In genomic region chr12:46959484-46959883, GRCh38 we compare ENCODE assay signal across 13 cellular contexts.
DNase-seq lines count a peak whose midpoint lies in the region; ATAC-seq and TF ChIP-seq lines count a peak whose summit lies in the region.
"Had no signal": no experiment of that assay in that cellular context is flagged by ENCODE, and none has a peak within 500 bp of the region (broad histone marks: within the 10 kb centered on the region; RNA-seq: fewer than 3 reads in every experiment).

No MANE protein-coding gene starts in this region.

- H3K9me3 Mint-ChIP-seq in activated CD4-positive, alpha-beta T cell treated with anti-CD3 and anti-CD28 coated beads, Interleukin-2, amount 10 ng/mL, durations not matched to agents 7 days and 5 days: no peaks in the 10 kb centered on the region

- H3K4me1 ChIP-seq in HCT116 (ENCODE audit: control insufficient read depth in 1 of 2, insufficient read depth in 2 of 2, low read length in 2 of 2): peaks cover 10 to 30% of the 10 kb centered on the region in 2 experiments
- peaks cover 40% of the 10 kb centered on the region for H3K4me1 ChIP-seq in PC-9 (replicated peaks; ENCODE audit: insufficient read depth)
- peaks cover 4% of the 10 kb centered on the region for H3K4me1 ChIP-seq in fibroblast of lung (ENCODE audit: control insufficient read depth, extremely low read depth, insufficient read depth, low read length)
- peaks cover 27% of the 10 kb centered on the region for H3K4me1 ChIP-seq in skeletal muscle satellite cell (ENCODE audit: control insufficient read depth, insufficient read depth, low read length)

- H3K27ac ChIP-seq in HCT116 (ENCODE audit: low read depth, low read length): no peak overlapping the region
- H3K27ac ChIP-seq in PC-9: peak overlapping the region; percentile 62
- H3K27ac ChIP-seq in fibroblast of lung (ENCODE audit: insufficient read depth, low read length): no peak overlapping the region
- H3K27ac ChIP-seq: KMS-11 had no signal

- H3K27ac Mint-ChIP-seq in activated CD4-positive, alpha-beta T cell treated with anti-CD3 and anti-CD28 coated beads, Interleukin-2, amount 10 ng/mL, durations not matched to agents 7 days and 5 days: no peak overlapping the region

- peaks cover 7% of the 10 kb centered on the region for H3K27me3 Mint-ChIP-seq in activated CD4-positive, alpha-beta T cell treated with anti-CD3 and anti-CD28 coated beads, Interleukin-2, amount 10 ng/mL, durations not matched to agents 7 days and 5 days

- H3K9me3 ChIP-seq in HCT116 (ENCODE audit: control insufficient read depth in 1 of 2, insufficient read depth in 1 of 2, low read depth in 1 of 2, low read length in 2 of 2): no peaks in the 10 kb centered on the region
- peaks cover 16% of the 10 kb centered on the region for H3K9me3 ChIP-seq in PC-9 (ENCODE audit: insufficient read depth, low read depth)
- H3K9me3 ChIP-seq in fibroblast of lung (ENCODE audit: control insufficient read depth, insufficient read depth, low read depth, low read length): no peaks in the 10 kb centered on the region
- H3K9me3 ChIP-seq in skeletal muscle satellite cell (replicated peaks; ENCODE audit: low read length): no peaks in the 10 kb centered on the region

- H3F3A ChIP-seq in PC-9 (ENCODE audit: insufficient read depth, low read depth): peaks cover 23% of the 10 kb centered on the region

- H3K9ac ChIP-seq in HCT116 (ENCODE audit: low read length): no peak overlapping the region
- no peak overlapping the region for H3K9ac ChIP-seq in fibroblast of lung (ENCODE audit: insufficient read depth, low read length)
- peak overlapping the region; percentile 42 for H3K9ac ChIP-seq in skeletal muscle satellite cell (ENCODE audit: low read depth, low read length)
- H3K9ac ChIP-seq: KMS-11 had no signal

- BruUV-seq in HCT116 (replicated peaks; lab: Mats Ljungman, UMichigan): no TSS peak
- no TSS peak for BruUV-seq in PC-9 (replicated peaks; lab: Mats Ljungman, UMichigan)

- RAD21 ChIA-PET in HCT116 (lab: Charles Lee; ENCODE audit: low non-redundant PET in 1 of 2, low total read pairs in 2 of 2, uncharacterized antibody in 2 of 2, unreplicated experiment in 2 of 2): no interaction called here

- intact Hi-C loops in HCT116 (cut with micrococcal nuclease): no loop called here
- intact Hi-C loops in PC-9 (cut with micrococcal nuclease; ENCODE audit: unreplicated experiment): loop anchor here (1.0 to 10.0 kb wide), 2 partner anchors 9 to 405 kb away; no protein-coding TSS in a partner anchor

- DNase-seq in HCT116 (ENCODE audit: low read depth, low spot score) (peak; percentile 65), PC-9 (peak; percentile 65 to 97), fibroblast of lung (ENCODE audit: low read depth in 2 of 2) (peak; percentile 84 to 85), activated gamma-delta T cell treated with Interleukin-2 at 50 U/mL for 16 hours (no peak), NCI-H2081 treated with DMSO at 0.1 percent for 48 hours (lab: John Stamatoyannopoulos, UW) (no peak)
- DNase-seq in activated CD4-positive, alpha-beta T cell treated with anti-CD3 and anti-CD28 coated beads, Interleukin-2, amount 10 ng/mL, durations not matched to agents 7 days and 5 days: no peak
- DNase-seq: activated CD4-positive, alpha-beta T cell treated with anti-CD3 and anti-CD28 coated beads, Interleukin-2, amount 50 U/mL, for 4 hours; DMS79; left cardiac atrium; NCI-H2227 treated with DMSO at 0.1 percent for 48 hours; occipital lobe had no signal

- H3K4me3 ChIP-seq in HCT116 (replicated peaks in 1 of 2; ENCODE audit: low read depth in 1 of 2, low read length in 2 of 2) (no peak overlapping the region), PC-9 (no peak overlapping the region), fibroblast of lung (replicated peaks in 1 of 4; ENCODE audit: control extremely low read depth in 1 of 4, insufficient read depth in 1 of 4, low read depth in 3 of 4, low read length in 4 of 4) (no peak overlapping the region), skeletal muscle satellite cell (ENCODE audit: low read length) (no peak overlapping the region)

- peak; percentile 67 for ATAC-seq in HCT116

- CTCF ChIA-PET in HCT116 (lab: Charles Lee) (no interaction called here), PC-9 (lab: Charles Lee) (no interaction called here)
- CTCF ChIA-PET in activated CD4-positive, alpha-beta T cell treated with anti-CD3 and anti-CD28 coated beads, Interleukin-2, amount 10 ng/mL, durations not matched to agents 7 days and 5 days (lab: Charles Lee): interaction anchor here (1.3 kb wide), 1 partner anchor 9 kb away, joined by 3 read pairs; no protein-coding TSS in a partner anchor

- H3K27me3 ChIP-seq in HCT116 (ENCODE audit: insufficient read depth, low read length) (no peaks in the 10 kb centered on the region), PC-9 (ENCODE audit: insufficient read depth, low read depth) (no peaks in the 10 kb centered on the region), fibroblast of lung (ENCODE audit: control insufficient read depth, insufficient read depth, low read length) (no peaks in the 10 kb centered on the region), skeletal muscle satellite cell (ENCODE audit: control insufficient read depth, insufficient read depth, low read length) (no peaks in the 10 kb centered on the region)

- 0 out of 2 replicates have a peak, but pooled peaks have one; percentile 10 for TF ChIP-seq RAD21 in HCT116 (IDR thresholded peaks at IDR 0.05; ENCODE audit: low read depth)

- no peak for TF ChIP-seq CTCF in HCT116 (IDR thresholded peaks at IDR 0.05 in 2 of 3, conservative IDR thresholded peaks at IDR 0.05 in 1 of 3; ENCODE audit: borderline replicate concordance in 1 of 3, insufficient read depth in 1 of 3, low read depth in 2 of 3, low read length in 2 of 3)
- no peak for TF ChIP-seq CTCF in PC-9 (conservative IDR thresholded peaks at IDR 0.05)
- no peak for TF ChIP-seq CTCF in fibroblast of lung (conservative IDR thresholded peaks at IDR 0.05 in 1 of 2, IDR thresholded peaks at IDR 0.05 in 1 of 2; ENCODE audit: low read depth in 1 of 2, low read length in 2 of 2)

- no peaks in the 10 kb centered on the region for H3K36me3 Mint-ChIP-seq in activated CD4-positive, alpha-beta T cell treated with anti-CD3 and anti-CD28 coated beads, Interleukin-2, amount 10 ng/mL, durations not matched to agents 7 days and 5 days (ENCODE audit: low read depth)

- H4K20me1 ChIP-seq in HCT116 (ENCODE audit: insufficient read depth): no peaks in the 10 kb centered on the region
- H4K20me1 ChIP-seq in PC-9 (ENCODE audit: insufficient read depth): no peaks in the 10 kb centered on the region
- no peaks in the 10 kb centered on the region for H4K20me1 ChIP-seq in fibroblast of lung (ENCODE audit: control insufficient read depth, extremely low read depth, insufficient read depth, low read length)

- POLR2A ChIA-PET in HCT116 (lab: Charles Lee): no interaction called here
- POLR2A ChIA-PET in PC-9 (lab: Charles Lee; ENCODE audit: unreplicated experiment): interaction anchor here (0.9 kb wide), 1 partner anchor 17 kb away, joined by 4 read pairs; no protein-coding TSS in a partner anchor
- POLR2A ChIA-PET in activated CD4-positive, alpha-beta T cell treated with anti-CD3 and anti-CD28 coated beads, Interleukin-2, amount 10 ng/mL, durations not matched to agents 7 days and 5 days (lab: Charles Lee): no interaction called here

- H3K79me2 ChIP-seq in HCT116 (ENCODE audit: insufficient read depth, low read length): no peaks in the 10 kb centered on the region
- H3K79me2 ChIP-seq in PC-9 (ENCODE audit: low read depth): no peaks in the 10 kb centered on the region
- no peaks in the 10 kb centered on the region for H3K79me2 ChIP-seq in fibroblast of lung (ENCODE audit: control insufficient read depth, insufficient read depth, low read length)

- H3K9me2 ChIP-seq in HCT116 (ENCODE audit: insufficient read depth): no peaks in the 10 kb centered on the region
- H3K9me2 ChIP-seq in PC-9 (ENCODE audit: insufficient read depth): no peaks in the 10 kb centered on the region

- no peaks in the 10 kb centered on the region for H3K4me1 Mint-ChIP-seq in activated CD4-positive, alpha-beta T cell treated with anti-CD3 and anti-CD28 coated beads, Interleukin-2, amount 10 ng/mL, durations not matched to agents 7 days and 5 days

- H2AFZ ChIP-seq in HCT116 (ENCODE audit: low read depth, low read length, poor library complexity, severe bottlenecking) (no peak overlapping the region), PC-9 (no peak overlapping the region), fibroblast of lung (ENCODE audit: low read length) (no peak overlapping the region)

- H3K4me3 Mint-ChIP-seq in activated CD4-positive, alpha-beta T cell treated with anti-CD3 and anti-CD28 coated beads, Interleukin-2, amount 10 ng/mL, durations not matched to agents 7 days and 5 days: no peak overlapping the region

- no peak for TF ChIP-seq POLR2A in HCT116 (IDR thresholded peaks at IDR 0.05; ENCODE audit: borderline replicate concordance, extremely low read depth, insufficient read depth, insufficient read length)

- H3K36me3 ChIP-seq in HCT116 (ENCODE audit: control insufficient read depth in 1 of 2, insufficient read depth in 2 of 2, low read length in 2 of 2): no peaks in the 10 kb centered on the region
- no peaks in the 10 kb centered on the region for H3K36me3 ChIP-seq in PC-9 (ENCODE audit: low read depth)
- H3K36me3 ChIP-seq in fibroblast of lung (ENCODE audit: control insufficient read depth, insufficient read depth, low read length): no peaks in the 10 kb centered on the region
- no peaks in the 10 kb centered on the region for H3K36me3 ChIP-seq in skeletal muscle satellite cell (ENCODE audit: insufficient read depth, low read length)

- H3K4me2 ChIP-seq in HCT116 (ENCODE audit: low read length): peak overlapping the region; percentile 35
- H3K4me2 ChIP-seq in PC-9: peak overlapping the region; percentile 41
- H3K4me2 ChIP-seq in fibroblast of lung (ENCODE audit: extremely low read depth, insufficient read depth, low read length): no peak overlapping the region
- H3K4me2 ChIP-seq in skeletal muscle satellite cell (ENCODE audit: low read length): peak overlapping the region; percentile 30
- H3K4me2 ChIP-seq: KMS-11 had no signal

TF ChIP-seq in HCT116, 20 proteins besides CTCF, POLR2A, EP300 and RAD21 (continues in another document):
- TF ChIP-seq MAX (IDR thresholded peaks at IDR 0.05) (peak; percentile 36; the same call in 1 of the 2 replicates), YY1 (IDR thresholded peaks at IDR 0.05; ENCODE audit: extremely low read depth, insufficient replicate concordance, low read depth, low read length) (no peak), EGR1 (IDR thresholded peaks at IDR 0.05; ENCODE audit: low read depth) (no peak), CBX3 (IDR thresholded peaks at IDR 0.05; ENCODE audit: low read depth) (peak; percentile 53; the same call in 1 of the 2 replicates), ZNF274 (IDR thresholded peaks at IDR 0.05; ENCODE audit: low read depth, low read length) (no peak)
- TF ChIP-seq, protein P1, sequence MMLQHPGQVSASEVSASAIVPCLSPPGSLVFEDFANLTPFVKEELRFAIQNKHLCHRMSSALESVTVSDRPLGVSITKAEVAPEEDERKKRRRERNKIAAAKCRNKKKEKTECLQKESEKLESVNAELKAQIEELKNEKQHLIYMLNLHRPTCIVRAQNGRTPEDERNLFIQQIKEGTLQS (IDR thresholded peaks at IDR 0.05): 0 out of 2 replicates have a peak, but pooled peaks have one; percentile 11

Comparison
In these comparisons a context has a peak if more than half of its experiments do, and no peak if none do; other contexts are left out.
1. DNase-seq: peak in HCT116 (single experiment), PC-9 (2 of 2) and fibroblast of lung (2 of 2); none in activated gamma-delta T cell treated with Interleukin-2 at 50 U/mL for 16 hours (single experiment), NCI-H2081 treated with DMSO at 0.1 percent for 48 hours (single experiment) and activated CD4-positive, alpha-beta T cell treated with anti-CD3 and anti-CD28 coated beads, Interleukin-2, amount 10 ng/mL, durations not matched to agents 7 days and 5 days (single experiment).